8 cellular contexts compared by ENCODE assay signal in the genomic region with DNA sequence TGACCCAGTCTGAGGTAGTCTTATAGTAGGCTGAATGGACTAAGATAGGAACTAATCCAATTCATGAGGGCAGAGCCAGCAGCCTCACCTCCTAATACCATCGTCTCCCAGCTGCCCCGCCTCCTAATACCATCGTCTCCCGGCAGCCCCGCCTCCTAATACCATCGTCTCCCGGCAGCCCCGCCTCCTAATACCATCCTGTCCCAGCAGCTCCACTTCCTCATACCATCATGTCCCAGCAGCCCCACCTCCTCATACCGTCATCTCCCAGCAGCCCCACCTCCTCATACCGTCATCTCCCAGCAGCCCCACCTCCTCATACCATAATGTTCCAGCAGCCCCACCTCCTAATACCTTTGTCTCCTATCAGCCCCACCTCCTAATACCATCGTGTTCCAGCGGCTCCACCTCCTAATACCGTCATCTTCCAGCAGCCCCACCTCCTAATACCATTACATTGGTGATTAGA. TPM values are rescaled to one million over a fixed set of nuclear protein-coding genes. Genes with fewer than 3 reads are reported as not detected.
DNase-seq lines count a peak whose midpoint lies in the region; ATAC-seq and TF ChIP-seq lines count a peak whose summit lies in the region.

No MANE protein-coding gene starts in this region.

- H3K27ac ChIP-seq in prostate gland = no peak overlapping the region
- H3K27ac ChIP-seq in aorta (ENCODE audit: low read depth in 1 of 2, low read length in 2 of 2) = no peak overlapping the region

- no peak for TF ChIP-seq CTCF in fibroblast of the aortic adventitia (IDR thresholded peaks at IDR 0.05; ENCODE audit: insufficient read depth, low read length)
- no peak for TF ChIP-seq CTCF in prostate gland (IDR thresholded peaks at IDR 0.05)

- intact Hi-C loops in prostate gland (cut with DNase I) = no loop called here
- intact Hi-C loops in aorta (cut with DNase I) = no loop called here

- H3K27me3 ChIP-seq in prostate gland (replicated peaks; ENCODE audit: insufficient read depth) (no peaks in the 10 kb centered on the region), aorta (ENCODE audit: control insufficient read depth in 1 of 2, insufficient read depth in 2 of 2, low read length in 1 of 2) (no peaks in the 10 kb centered on the region)

- WGBS in prostate gland = 24% methylated on average over 13 of the region's 13 CpGs
- 31 to 44% methylated on average over 12 to 13 of the region's 13 CpGs for WGBS in aorta, 2 donors

- no peak for TF ChIP-seq POLR2A in prostate gland (IDR thresholded peaks at IDR 0.05)

- DNase-seq in NCI-H2227 (lab: John Stamatoyannopoulos, UW; ENCODE audit: unreplicated experiment) = peak; percentile 82
- DNase-seq in activated CD8-positive, alpha-beta memory T cell treated with anti-CD3 and anti-CD28 coated beads, Interleukin-2, amount 50 U/mL, for 48 hours = peak; percentile 65
- DNase-seq in fibroblast of the aortic adventitia (ENCODE audit: low read depth) = peak; percentile 68
- peak; percentile 55 for DNase-seq in prostate gland (ENCODE audit: low spot score)
- DNase-seq in aorta = peak; percentile 91

- H3K36me3 ChIP-seq in prostate gland (no peaks in the 10 kb centered on the region), aorta (ENCODE audit: control insufficient read depth in 1 of 2, insufficient read depth in 2 of 2, low read length in 1 of 2) (no peaks in the 10 kb centered on the region)

- ATAC-seq in GM19452 (IDR thresholded peaks at IDR 0.05; ENCODE audit: unreplicated experiment) = peak; percentile 39
- no peak for ATAC-seq in aorta (ENCODE audit: low FRiP score)
- no peak for ATAC-seq in GM21526 (IDR thresholded peaks at IDR 0.05; ENCODE audit: low FRiP score, unreplicated experiment)
- no peak for ATAC-seq in GM19467 (IDR thresholded peaks at IDR 0.05; ENCODE audit: unreplicated experiment)

- H3K9me3 ChIP-seq in prostate gland (no peaks in the 10 kb centered on the region), aorta (ENCODE audit: control insufficient read depth, low read length) (no peaks in the 10 kb centered on the region)

- H3K4me1 ChIP-seq in prostate gland (replicated peaks) (no peaks in the 10 kb centered on the region), aorta (ENCODE audit: control insufficient read depth in 1 of 2, insufficient read depth in 2 of 2, low read length in 2 of 2) (peaks cover 0 to 2% of the 10 kb centered on the region in 2 donors)

- H3K4me3 ChIP-seq in fibroblast of the aortic adventitia (ENCODE audit: low read depth, low read length) = no peak overlapping the region
- no peak overlapping the region for H3K4me3 ChIP-seq in prostate gland
- H3K4me3 ChIP-seq in aorta (ENCODE audit: low read length in 2 of 2) = no peak overlapping the region

RNA-seq across cellular contexts. Expression of a gene that starts 2.5 kb away (rescaled TPM):
- 41.8 and 64.1 TPM in 2 replicates for total RNA-seq in fibroblast of the aortic adventitia (ENCODE audit: low replicate concordance)
- total RNA-seq in prostate gland = 10 to 100 TPM; 52.1 to 95.9 TPM
- 100 to 1,000 TPM; 108 to 142 TPM for total RNA-seq in aorta
- 100 to 1,000 TPM in 1 of 2 donors, 10 to 100 TPM in 1; 23.2 to 178 TPM for polyA plus RNA-seq in aorta

RNA-seq across cellular contexts. Expression of a gene that starts 34.9 kb away (rescaled TPM):
- total RNA-seq in fibroblast of the aortic adventitia (ENCODE audit: low replicate concordance) (3.4 and 5.5 TPM in 2 replicates), prostate gland (10 to 100 TPM; 46.1 to 52.4 TPM), aorta (10 to 100 TPM; 24.8 to 35.0 TPM)
- 10 to 100 TPM in 1 of 2 donors, 1 to 10 TPM in 1; 7.3 to 15.7 TPM for polyA plus RNA-seq in aorta
